In genomic region chr19:2578391-2578826, GRCh38 we compare ENCODE assay signal across 7 cellular contexts.
DNase-seq lines count a peak whose midpoint lies in the region; TF ChIP-seq lines count a peak whose summit lies in the region.

No MANE protein-coding gene starts in this region.

- TF ChIP-seq RAD21 in liver (IDR thresholded peaks at IDR 0.05) = no peak

- H3K27ac ChIP-seq in HUES64 (ENCODE audit: low read depth, low read length) (peak overlapping the region; percentile 73), liver (ENCODE audit: low read depth in 1 of 2, low read length in 2 of 2) (peak overlapping the region; percentile 89 to 93), tibial nerve (peak overlapping the region; percentile 59 to 92 (median 75))

- H3K9ac ChIP-seq in HUES64 (ENCODE audit: low read depth, low read length) = peak overlapping the region; percentile 62
- peak overlapping the region; percentile 65 to 67 for H3K9ac ChIP-seq in liver (ENCODE audit: low read depth in 1 of 2, low read length in 2 of 2)

- H3K4me3 ChIP-seq in HUES64 (ENCODE audit: low read length) (peak overlapping the region; percentile 60), choroid plexus epithelial cell (ENCODE audit: low read depth, low read length) (no peak overlapping the region), liver (ENCODE audit: low read depth in 1 of 3, low read length in 3 of 3) (peak overlapping the region; percentile 26 to 63 (median 29)), tibial nerve (peak overlapping the region in 3 of 4 donors; percentile 27 to 56 (median 42))

- TF ChIP-seq CTCF in choroid plexus epithelial cell (conservative IDR thresholded peaks at IDR 0.05; ENCODE audit: low read depth, low read length) (no peak), liver (IDR thresholded peaks at IDR 0.05; ENCODE audit: low read depth, low read length, missing input control) (no peak), tibial nerve (IDR thresholded peaks at IDR 0.05) (no peak)

- H3K27me3 ChIP-seq in HUES64 (ENCODE audit: insufficient read depth, low read length) = no peaks in the 10 kb centered on the region
- H3K27me3 ChIP-seq in liver (ENCODE audit: control insufficient read depth in 4 of 4, insufficient read depth in 4 of 4, low read length in 3 of 4) = no peaks in the 10 kb centered on the region
- no peaks in the 10 kb centered on the region for H3K27me3 ChIP-seq in tibial nerve

- no peak for TF ChIP-seq EP300 in tibial nerve (IDR thresholded peaks at IDR 0.05)

- peaks cover 13% of the 10 kb centered on the region; the same call in 1 of the 2 replicates for H3K4me1 ChIP-seq in HUES64 (ENCODE audit: insufficient read depth, low read length)
- peaks cover 8 to 38% (median 28%) of the 10 kb centered on the region in 4 donors for H3K4me1 ChIP-seq in liver (ENCODE audit: control insufficient read depth in 4 of 4, insufficient read depth in 4 of 4, low read length in 3 of 4)
- peaks cover 0 to 50% (median 25%) of the 10 kb centered on the region in 4 donors for H3K4me1 ChIP-seq in tibial nerve

- H3K36me3 ChIP-seq in HUES64 (ENCODE audit: insufficient read depth, low read length) (no peaks in the 10 kb centered on the region), liver (ENCODE audit: control insufficient read depth in 4 of 4, insufficient read depth in 3 of 4, low read depth in 1 of 4, low read length in 3 of 4) (no peaks in the 10 kb centered on the region), tibial nerve (no peaks in the 10 kb centered on the region)

- H3K9me3 ChIP-seq in HUES64 (ENCODE audit: insufficient read depth, low read depth, low read length) (0 out of 2 replicates have a peak, but pooled peaks cover 5% of the 10 kb centered on the region), liver (ENCODE audit: control insufficient read depth in 4 of 4, low read length in 3 of 4) (no peaks in the 10 kb centered on the region), tibial nerve (peaks cover 0 to 8% (median 0%) of the 10 kb centered on the region in 4 donors)

- no peak for TF ChIP-seq POLR2A in tibial nerve (IDR thresholded peaks at IDR 0.05)

- DNase-seq in choroid plexus epithelial cell (ENCODE audit: low read depth) = peak; percentile 64
- no peak for DNase-seq in tibial nerve (ENCODE audit: low spot score in 2 of 2)
- DNase-seq in cortex of kidney (lab: John Stamatoyannopoulos, UW) = no peak
- DNase-seq in SIG-M5 treated with dmso at 0.1 percent for 504 hours (lab: John Stamatoyannopoulos, UW; ENCODE audit: unreplicated experiment) = no peak
- no peak for DNase-seq in OCI-M2 (lab: John Stamatoyannopoulos, UW; ENCODE audit: unreplicated experiment)

- WGBS in HUES64 = 18% methylated on average over 12 of the region's 12 CpGs
- 19% methylated on average over 12 of the region's 12 CpGs for WGBS in liver
- 18 to 33% methylated on average over 10 to 12 of the region's 12 CpGs for WGBS in tibial nerve, 2 donors

TF ChIP-seq in liver, 16 proteins besides CTCF, POLR2A, EP300 and RAD21:
- TF ChIP-seq SP1 (IDR thresholded peaks at IDR 0.05) = no peak
- no peak for TF ChIP-seq MAX (IDR thresholded peaks at IDR 0.05)
- TF ChIP-seq GABPA (IDR thresholded peaks at IDR 0.05 in 1 of 2, conservative IDR thresholded peaks at IDR 0.05 in 1 of 2) = no peak
- TF ChIP-seq ATF3 (IDR thresholded peaks at IDR 0.05) = no peak
- TF ChIP-seq REST (IDR thresholded peaks at IDR 0.05) = no peak
- no peak for TF ChIP-seq HNF4A (conservative IDR thresholded peaks at IDR 0.05)
- TF ChIP-seq ZBTB33 (IDR thresholded peaks at IDR 0.05) = no peak
- no peak for TF ChIP-seq FOXA1 (IDR thresholded peaks at IDR 0.05)
- no peak for TF ChIP-seq NR2F2 (IDR thresholded peaks at IDR 0.05)
- no peak for TF ChIP-seq YY1 (IDR thresholded peaks at IDR 0.05)
- TF ChIP-seq JUND (IDR thresholded peaks at IDR 0.05) = no peak
- TF ChIP-seq FOXA2 (IDR thresholded peaks at IDR 0.05) = no peak
- TF ChIP-seq HNF4G (IDR thresholded peaks at IDR 0.05) = no peak
